ENCODE assay signal across 1 cellular context in the genomic region with DNA sequence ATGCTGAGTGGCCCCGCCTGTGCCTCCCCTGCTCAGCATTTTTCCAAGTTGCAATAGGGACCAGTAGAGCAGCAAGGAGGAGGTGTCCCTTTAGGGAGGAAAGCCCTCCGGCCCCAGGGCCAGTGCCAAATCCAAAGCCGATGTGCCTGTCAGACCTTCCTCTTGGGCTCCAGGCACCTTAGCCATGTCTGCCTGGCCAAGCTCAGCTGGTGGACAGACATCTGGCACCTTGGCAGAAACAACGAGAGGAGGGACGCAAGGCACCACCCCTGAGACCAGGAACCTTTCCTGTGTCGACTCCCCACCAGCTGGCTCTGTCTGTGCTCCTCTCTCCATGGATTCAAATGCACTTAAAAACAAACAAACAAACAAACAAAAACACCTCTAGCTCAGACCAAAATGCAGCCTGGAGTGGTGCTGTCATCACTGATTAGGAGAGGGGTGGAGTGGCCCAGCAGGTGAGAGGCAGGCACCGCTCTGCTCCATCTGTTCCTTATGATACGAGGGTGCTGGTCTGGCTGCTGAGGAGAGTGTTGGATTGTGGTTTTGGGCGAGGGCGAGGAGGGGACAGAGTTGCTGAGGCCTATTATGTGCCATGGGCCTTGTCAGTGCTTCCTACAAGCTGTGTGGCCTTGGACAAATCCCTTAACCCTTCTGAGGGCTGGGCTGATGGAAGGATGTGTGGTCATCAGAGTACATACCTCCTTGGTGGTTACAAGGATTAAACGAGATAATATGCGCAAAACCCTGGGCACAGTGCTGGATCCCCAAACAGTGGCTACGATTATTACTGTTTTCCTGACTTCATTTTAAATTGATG.
TF ChIP-seq lines count a peak whose summit lies in the region.

No MANE protein-coding gene starts in this region.

TF ChIP-seq in H1, 55 proteins besides CTCF, POLR2A, EP300 and RAD21:
- TF ChIP-seq SRF (IDR thresholded peaks at IDR 0.05; ENCODE audit: low read depth, low read length) (no peak), SP4 (IDR thresholded peaks at IDR 0.05; ENCODE audit: low read length) (no peak), CHD2 (IDR thresholded peaks at IDR 0.05; ENCODE audit: low read length) (no peak), RNF2 (IDR thresholded peaks at IDR 0.05; ENCODE audit: borderline replicate concordance, low read depth, low read length, missing control alignments, poor library complexity, severe bottlenecking) (no peak), CREB1 (IDR thresholded peaks at IDR 0.05) (no peak), YY1 (IDR thresholded peaks at IDR 0.05; ENCODE audit: low read depth, low read length) (no peak), SIN3A (conservative IDR thresholded peaks at IDR 0.05 in 1 of 2, IDR thresholded peaks at IDR 0.05 in 1 of 2; ENCODE audit: low read depth in 1 of 2, low read length in 2 of 2) (no peak), SIX5 (IDR thresholded peaks at IDR 0.05; ENCODE audit: low read depth, low read length) (no peak), CEBPB (IDR thresholded peaks at IDR 0.05; ENCODE audit: low read depth, low read length) (no peak), BACH1 (IDR thresholded peaks at IDR 0.05; ENCODE audit: low read length) (no peak), MAFK (IDR thresholded peaks at IDR 0.05; ENCODE audit: low read depth, low read length) (no peak)
- TF ChIP-seq, protein P1, sequence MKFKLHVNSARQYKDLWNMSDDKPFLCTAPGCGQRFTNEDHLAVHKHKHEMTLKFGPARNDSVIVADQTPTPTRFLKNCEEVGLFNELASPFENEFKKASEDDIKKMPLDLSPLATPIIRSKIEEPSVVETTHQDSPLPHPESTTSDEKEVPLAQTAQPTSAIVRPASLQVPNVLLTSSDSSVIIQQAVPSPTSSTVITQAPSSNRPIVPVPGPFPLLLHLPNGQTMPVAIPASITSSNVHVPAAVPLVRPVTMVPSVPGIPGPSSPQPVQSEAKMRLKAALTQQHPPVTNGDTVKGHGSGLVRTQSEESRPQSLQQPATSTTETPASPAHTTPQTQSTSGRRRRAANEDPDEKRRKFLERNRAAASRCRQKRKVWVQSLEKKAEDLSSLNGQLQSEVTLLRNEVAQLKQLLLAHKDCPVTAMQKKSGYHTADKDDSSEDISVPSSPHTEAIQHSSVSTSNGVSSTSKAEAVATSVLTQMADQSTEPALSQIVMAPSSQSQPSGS (IDR thresholded peaks at IDR 0.05; ENCODE audit: low read length) = no peak
- TF ChIP-seq, protein P2, sequence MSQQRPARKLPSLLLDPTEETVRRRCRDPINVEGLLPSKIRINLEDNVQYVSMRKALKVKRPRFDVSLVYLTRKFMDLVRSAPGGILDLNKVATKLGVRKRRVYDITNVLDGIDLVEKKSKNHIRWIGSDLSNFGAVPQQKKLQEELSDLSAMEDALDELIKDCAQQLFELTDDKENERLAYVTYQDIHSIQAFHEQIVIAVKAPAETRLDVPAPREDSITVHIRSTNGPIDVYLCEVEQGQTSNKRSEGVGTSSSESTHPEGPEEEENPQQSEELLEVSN (IDR thresholded peaks at IDR 0.05) = no peak
- TF ChIP-seq, protein P3, sequence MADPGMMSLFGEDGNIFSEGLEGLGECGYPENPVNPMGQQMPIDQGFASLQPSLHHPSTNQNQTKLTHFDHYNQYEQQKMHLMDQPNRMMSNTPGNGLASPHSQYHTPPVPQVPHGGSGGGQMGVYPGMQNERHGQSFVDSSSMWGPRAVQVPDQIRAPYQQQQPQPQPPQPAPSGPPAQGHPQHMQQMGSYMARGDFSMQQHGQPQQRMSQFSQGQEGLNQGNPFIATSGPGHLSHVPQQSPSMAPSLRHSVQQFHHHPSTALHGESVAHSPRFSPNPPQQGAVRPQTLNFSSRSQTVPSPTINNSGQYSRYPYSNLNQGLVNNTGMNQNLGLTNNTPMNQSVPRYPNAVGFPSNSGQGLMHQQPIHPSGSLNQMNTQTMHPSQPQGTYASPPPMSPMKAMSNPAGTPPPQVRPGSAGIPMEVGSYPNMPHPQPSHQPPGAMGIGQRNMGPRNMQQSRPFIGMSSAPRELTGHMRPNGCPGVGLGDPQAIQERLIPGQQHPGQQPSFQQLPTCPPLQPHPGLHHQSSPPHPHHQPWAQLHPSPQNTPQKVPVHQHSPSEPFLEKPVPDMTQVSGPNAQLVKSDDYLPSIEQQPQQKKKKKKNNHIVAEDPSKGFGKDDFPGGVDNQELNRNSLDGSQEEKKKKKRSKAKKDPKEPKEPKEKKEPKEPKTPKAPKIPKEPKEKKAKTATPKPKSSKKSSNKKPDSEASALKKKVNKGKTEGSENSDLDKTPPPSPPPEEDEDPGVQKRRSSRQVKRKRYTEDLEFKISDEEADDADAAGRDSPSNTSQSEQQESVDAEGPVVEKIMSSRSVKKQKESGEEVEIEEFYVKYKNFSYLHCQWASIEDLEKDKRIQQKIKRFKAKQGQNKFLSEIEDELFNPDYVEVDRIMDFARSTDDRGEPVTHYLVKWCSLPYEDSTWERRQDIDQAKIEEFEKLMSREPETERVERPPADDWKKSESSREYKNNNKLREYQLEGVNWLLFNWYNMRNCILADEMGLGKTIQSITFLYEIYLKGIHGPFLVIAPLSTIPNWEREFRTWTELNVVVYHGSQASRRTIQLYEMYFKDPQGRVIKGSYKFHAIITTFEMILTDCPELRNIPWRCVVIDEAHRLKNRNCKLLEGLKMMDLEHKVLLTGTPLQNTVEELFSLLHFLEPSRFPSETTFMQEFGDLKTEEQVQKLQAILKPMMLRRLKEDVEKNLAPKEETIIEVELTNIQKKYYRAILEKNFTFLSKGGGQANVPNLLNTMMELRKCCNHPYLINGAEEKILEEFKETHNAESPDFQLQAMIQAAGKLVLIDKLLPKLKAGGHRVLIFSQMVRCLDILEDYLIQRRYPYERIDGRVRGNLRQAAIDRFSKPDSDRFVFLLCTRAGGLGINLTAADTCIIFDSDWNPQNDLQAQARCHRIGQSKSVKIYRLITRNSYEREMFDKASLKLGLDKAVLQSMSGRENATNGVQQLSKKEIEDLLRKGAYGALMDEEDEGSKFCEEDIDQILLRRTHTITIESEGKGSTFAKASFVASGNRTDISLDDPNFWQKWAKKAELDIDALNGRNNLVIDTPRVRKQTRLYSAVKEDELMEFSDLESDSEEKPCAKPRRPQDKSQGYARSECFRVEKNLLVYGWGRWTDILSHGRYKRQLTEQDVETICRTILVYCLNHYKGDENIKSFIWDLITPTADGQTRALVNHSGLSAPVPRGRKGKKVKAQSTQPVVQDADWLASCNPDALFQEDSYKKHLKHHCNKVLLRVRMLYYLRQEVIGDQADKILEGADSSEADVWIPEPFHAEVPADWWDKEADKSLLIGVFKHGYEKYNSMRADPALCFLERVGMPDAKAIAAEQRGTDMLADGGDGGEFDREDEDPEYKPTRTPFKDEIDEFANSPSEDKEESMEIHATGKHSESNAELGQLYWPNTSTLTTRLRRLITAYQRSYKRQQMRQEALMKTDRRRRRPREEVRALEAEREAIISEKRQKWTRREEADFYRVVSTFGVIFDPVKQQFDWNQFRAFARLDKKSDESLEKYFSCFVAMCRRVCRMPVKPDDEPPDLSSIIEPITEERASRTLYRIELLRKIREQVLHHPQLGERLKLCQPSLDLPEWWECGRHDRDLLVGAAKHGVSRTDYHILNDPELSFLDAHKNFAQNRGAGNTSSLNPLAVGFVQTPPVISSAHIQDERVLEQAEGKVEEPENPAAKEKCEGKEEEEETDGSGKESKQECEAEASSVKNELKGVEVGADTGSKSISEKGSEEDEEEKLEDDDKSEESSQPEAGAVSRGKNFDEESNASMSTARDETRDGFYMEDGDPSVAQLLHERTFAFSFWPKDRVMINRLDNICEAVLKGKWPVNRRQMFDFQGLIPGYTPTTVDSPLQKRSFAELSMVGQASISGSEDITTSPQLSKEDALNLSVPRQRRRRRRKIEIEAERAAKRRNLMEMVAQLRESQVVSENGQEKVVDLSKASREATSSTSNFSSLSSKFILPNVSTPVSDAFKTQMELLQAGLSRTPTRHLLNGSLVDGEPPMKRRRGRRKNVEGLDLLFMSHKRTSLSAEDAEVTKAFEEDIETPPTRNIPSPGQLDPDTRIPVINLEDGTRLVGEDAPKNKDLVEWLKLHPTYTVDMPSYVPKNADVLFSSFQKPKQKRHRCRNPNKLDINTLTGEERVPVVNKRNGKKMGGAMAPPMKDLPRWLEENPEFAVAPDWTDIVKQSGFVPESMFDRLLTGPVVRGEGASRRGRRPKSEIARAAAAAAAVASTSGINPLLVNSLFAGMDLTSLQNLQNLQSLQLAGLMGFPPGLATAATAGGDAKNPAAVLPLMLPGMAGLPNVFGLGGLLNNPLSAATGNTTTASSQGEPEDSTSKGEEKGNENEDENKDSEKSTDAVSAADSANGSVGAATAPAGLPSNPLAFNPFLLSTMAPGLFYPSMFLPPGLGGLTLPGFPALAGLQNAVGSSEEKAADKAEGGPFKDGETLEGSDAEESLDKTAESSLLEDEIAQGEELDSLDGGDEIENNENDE (IDR thresholded peaks at IDR 0.05; ENCODE audit: insufficient replicate concordance, low read length) = no peak
TF ChIP-seq in H1: peak in this region for 0.
